Comparison of ENCODE assay signal across 1 cellular context in the genomic region with DNA sequence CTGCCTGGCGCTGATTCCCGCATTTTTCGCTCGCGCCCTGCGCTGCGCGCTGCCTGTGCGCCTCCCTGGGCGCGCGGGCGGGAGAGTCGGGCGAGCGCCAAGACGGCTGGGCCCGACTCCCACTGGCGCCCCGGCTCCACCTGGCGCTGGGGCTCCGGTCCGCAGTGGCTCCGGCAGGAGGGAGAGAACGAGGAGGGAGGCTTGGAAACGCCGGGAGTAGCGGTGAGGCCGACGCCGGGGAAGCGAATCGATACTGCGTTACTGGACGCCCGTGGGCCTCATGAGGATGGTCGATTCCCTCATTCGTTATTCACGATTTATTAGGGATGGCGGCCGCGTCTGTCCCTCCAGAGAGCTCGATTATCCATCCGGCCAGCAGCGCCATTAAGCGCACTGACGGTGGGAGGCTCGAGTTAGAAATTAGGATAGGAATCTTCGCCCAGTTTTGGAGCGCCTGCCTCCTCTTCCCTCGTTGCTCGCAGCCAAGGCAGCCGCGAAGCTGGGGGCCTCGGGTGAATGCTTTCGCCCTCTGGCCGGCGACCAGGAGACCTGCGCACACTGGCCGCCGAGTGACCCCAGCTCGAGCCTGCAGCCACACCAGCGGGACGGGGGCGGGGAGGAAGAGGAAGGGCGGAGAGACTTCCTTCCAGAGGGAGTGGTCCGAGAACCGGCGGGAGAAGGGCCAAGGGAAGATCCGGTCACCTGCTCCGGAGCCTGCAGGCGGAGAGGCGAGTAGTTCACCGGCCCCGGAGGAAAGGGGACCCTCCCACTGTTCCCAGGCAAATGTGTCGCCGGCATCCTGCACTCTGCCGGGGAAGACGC.
TF ChIP-seq lines count a peak whose summit lies in the region.

No MANE protein-coding gene starts in this region.

TF ChIP-seq in WTC11, 78 proteins besides CTCF, POLR2A, EP300 and RAD21 (continued from another document):
- 0 out of 2 replicates have a peak, but pooled peaks have one; percentile 30 for TF ChIP-seq ZNF138 (CRISPR knock-in tag; conservative IDR thresholded peaks at IDR 0.05)
- TF ChIP-seq CREM (CRISPR knock-in tag; IDR thresholded peaks at IDR 0.05) = no peak
- peak; percentile 54; the same call in 1 of the 2 replicates for TF ChIP-seq CREB1 (CRISPR knock-in tag; IDR thresholded peaks at IDR 0.05)
- no peak for TF ChIP-seq ZNF219 (CRISPR knock-in tag; IDR thresholded peaks at IDR 0.05; ENCODE audit: borderline replicate concordance)
- TF ChIP-seq TCF7 (CRISPR knock-in tag; IDR thresholded peaks at IDR 0.05; ENCODE audit: low read depth) = no peak
- TF ChIP-seq EMX1 (CRISPR knock-in tag; IDR thresholded peaks at IDR 0.05) = no peak
- TF ChIP-seq, protein P1, sequence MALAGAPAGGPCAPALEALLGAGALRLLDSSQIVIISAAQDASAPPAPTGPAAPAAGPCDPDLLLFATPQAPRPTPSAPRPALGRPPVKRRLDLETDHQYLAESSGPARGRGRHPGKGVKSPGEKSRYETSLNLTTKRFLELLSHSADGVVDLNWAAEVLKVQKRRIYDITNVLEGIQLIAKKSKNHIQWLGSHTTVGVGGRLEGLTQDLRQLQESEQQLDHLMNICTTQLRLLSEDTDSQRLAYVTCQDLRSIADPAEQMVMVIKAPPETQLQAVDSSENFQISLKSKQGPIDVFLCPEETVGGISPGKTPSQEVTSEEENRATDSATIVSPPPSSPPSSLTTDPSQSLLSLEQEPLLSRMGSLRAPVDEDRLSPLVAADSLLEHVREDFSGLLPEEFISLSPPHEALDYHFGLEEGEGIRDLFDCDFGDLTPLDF (CRISPR knock-in tag; IDR thresholded peaks at IDR 0.05) = 0 out of 2 replicates have a peak, but pooled peaks have one; percentile 62
- TF ChIP-seq, protein P2, sequence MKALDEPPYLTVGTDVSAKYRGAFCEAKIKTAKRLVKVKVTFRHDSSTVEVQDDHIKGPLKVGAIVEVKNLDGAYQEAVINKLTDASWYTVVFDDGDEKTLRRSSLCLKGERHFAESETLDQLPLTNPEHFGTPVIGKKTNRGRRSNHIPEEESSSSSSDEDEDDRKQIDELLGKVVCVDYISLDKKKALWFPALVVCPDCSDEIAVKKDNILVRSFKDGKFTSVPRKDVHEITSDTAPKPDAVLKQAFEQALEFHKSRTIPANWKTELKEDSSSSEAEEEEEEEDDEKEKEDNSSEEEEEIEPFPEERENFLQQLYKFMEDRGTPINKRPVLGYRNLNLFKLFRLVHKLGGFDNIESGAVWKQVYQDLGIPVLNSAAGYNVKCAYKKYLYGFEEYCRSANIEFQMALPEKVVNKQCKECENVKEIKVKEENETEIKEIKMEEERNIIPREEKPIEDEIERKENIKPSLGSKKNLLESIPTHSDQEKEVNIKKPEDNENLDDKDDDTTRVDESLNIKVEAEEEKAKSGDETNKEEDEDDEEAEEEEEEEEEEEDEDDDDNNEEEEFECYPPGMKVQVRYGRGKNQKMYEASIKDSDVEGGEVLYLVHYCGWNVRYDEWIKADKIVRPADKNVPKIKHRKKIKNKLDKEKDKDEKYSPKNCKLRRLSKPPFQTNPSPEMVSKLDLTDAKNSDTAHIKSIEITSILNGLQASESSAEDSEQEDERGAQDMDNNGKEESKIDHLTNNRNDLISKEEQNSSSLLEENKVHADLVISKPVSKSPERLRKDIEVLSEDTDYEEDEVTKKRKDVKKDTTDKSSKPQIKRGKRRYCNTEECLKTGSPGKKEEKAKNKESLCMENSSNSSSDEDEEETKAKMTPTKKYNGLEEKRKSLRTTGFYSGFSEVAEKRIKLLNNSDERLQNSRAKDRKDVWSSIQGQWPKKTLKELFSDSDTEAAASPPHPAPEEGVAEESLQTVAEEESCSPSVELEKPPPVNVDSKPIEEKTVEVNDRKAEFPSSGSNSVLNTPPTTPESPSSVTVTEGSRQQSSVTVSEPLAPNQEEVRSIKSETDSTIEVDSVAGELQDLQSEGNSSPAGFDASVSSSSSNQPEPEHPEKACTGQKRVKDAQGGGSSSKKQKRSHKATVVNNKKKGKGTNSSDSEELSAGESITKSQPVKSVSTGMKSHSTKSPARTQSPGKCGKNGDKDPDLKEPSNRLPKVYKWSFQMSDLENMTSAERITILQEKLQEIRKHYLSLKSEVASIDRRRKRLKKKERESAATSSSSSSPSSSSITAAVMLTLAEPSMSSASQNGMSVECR (CRISPR knock-in tag; IDR thresholded peaks at IDR 0.05; ENCODE audit: borderline replicate concordance) = peak; percentile 62; the same call in 1 of the 2 replicates
- TF ChIP-seq ELF4 (CRISPR knock-in tag; IDR thresholded peaks at IDR 0.05; ENCODE audit: low read depth) = 0 out of 2 replicates have a peak, but pooled peaks have one; percentile 64
- no peak for TF ChIP-seq HMGA2 (CRISPR knock-in tag; IDR thresholded peaks at IDR 0.05)
- peak; percentile 87; the same call in 1 of the 2 replicates for TF ChIP-seq ATF1 (CRISPR knock-in tag; IDR thresholded peaks at IDR 0.05)
- peak; percentile 90 for TF ChIP-seq FOXK1 (CRISPR knock-in tag; IDR thresholded peaks at IDR 0.05)
- TF ChIP-seq ZNF232 (CRISPR knock-in tag; IDR thresholded peaks at IDR 0.05) = no peak; the same call in 1 of the 2 replicates
- TF ChIP-seq MYBL2 (CRISPR knock-in tag; IDR thresholded peaks at IDR 0.05) = 0 out of 2 replicates have a peak, but pooled peaks have one; percentile 35
- TF ChIP-seq, protein P3, sequence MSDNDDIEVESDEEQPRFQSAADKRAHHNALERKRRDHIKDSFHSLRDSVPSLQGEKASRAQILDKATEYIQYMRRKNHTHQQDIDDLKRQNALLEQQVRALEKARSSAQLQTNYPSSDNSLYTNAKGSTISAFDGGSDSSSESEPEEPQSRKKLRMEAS (CRISPR knock-in tag; IDR thresholded peaks at IDR 0.05) = peak; percentile 85
- no peak for TF ChIP-seq PRRX2 (CRISPR knock-in tag; IDR thresholded peaks at IDR 0.05)
